In genomic region chr6:160883999-160884398, GRCh38 we compare ENCODE assay signal across 12 cellular contexts.
"Had no signal": no experiment of that assay in that cellular context is flagged by ENCODE, and none has a peak within 500 bp of the region (broad histone marks: within the 10 kb centered on the region; RNA-seq: fewer than 3 reads in every experiment).

No MANE protein-coding gene starts in this region.

- H3K27me3 ChIP-seq: ascending aorta, esophagus squamous epithelium, ovary had no signal

- DNase-seq: activated CD4-positive, alpha-beta T cell treated with anti-CD3 and anti-CD28 coated beads, Interleukin-2, amount 50 U/mL, for 48 hours; activated CD4-positive, CD25-positive, alpha-beta regulatory T cell treated with anti-CD3 and anti-CD28 coated beads, Interleukin-2, amount 50 U/mL, for 72 hours; activated gamma-delta T cell treated with Interleukin-2 at 50 U/mL for 16 hours; activated naive CD8-positive, alpha-beta T cell treated with anti-CD3 and anti-CD28 coated beads, Interleukin-2, amount 10 ng/mL, durations not matched to agents 7 days and 5 days; activated T-cell treated with anti-CD3 and anti-CD28 coated beads, Interleukin-2, amount 50 U/mL, for 48 hours; esophagus squamous epithelium; foreskin fibroblast; head of caudate nucleus; kidney glomerular epithelial cell; ovary had no signal

- H3K36me3 ChIP-seq: ascending aorta, esophagus squamous epithelium, ovary had no signal

- H3K4me1 Mint-ChIP-seq: activated naive CD8-positive, alpha-beta T cell treated with anti-CD3 and anti-CD28 coated beads, Interleukin-2, amount 10 ng/mL, durations not matched to agents 7 days and 5 days had no signal

- H3K4me1 ChIP-seq: esophagus squamous epithelium had no signal

- H3K4me3 Mint-ChIP-seq: activated naive CD8-positive, alpha-beta T cell treated with anti-CD3 and anti-CD28 coated beads, Interleukin-2, amount 10 ng/mL, durations not matched to agents 7 days and 5 days had no signal

- H3K27ac ChIP-seq: ascending aorta, esophagus squamous epithelium, ovary, skin epidermis had no signal

- H3K27ac Mint-ChIP-seq: activated naive CD8-positive, alpha-beta T cell treated with anti-CD3 and anti-CD28 coated beads, Interleukin-2, amount 10 ng/mL, durations not matched to agents 7 days and 5 days had no signal

- H3K9me3 Mint-ChIP-seq: activated naive CD8-positive, alpha-beta T cell treated with anti-CD3 and anti-CD28 coated beads, Interleukin-2, amount 10 ng/mL, durations not matched to agents 7 days and 5 days had no signal

- H3K4me3 ChIP-seq: ascending aorta, esophagus squamous epithelium, ovary, skin epidermis had no signal

- H3K36me3 Mint-ChIP-seq: activated naive CD8-positive, alpha-beta T cell treated with anti-CD3 and anti-CD28 coated beads, Interleukin-2, amount 10 ng/mL, durations not matched to agents 7 days and 5 days had no signal

- H3K9me3 ChIP-seq: ascending aorta, esophagus squamous epithelium, ovary had no signal
